8 cellular contexts compared by ENCODE assay signal in the genomic region with DNA sequence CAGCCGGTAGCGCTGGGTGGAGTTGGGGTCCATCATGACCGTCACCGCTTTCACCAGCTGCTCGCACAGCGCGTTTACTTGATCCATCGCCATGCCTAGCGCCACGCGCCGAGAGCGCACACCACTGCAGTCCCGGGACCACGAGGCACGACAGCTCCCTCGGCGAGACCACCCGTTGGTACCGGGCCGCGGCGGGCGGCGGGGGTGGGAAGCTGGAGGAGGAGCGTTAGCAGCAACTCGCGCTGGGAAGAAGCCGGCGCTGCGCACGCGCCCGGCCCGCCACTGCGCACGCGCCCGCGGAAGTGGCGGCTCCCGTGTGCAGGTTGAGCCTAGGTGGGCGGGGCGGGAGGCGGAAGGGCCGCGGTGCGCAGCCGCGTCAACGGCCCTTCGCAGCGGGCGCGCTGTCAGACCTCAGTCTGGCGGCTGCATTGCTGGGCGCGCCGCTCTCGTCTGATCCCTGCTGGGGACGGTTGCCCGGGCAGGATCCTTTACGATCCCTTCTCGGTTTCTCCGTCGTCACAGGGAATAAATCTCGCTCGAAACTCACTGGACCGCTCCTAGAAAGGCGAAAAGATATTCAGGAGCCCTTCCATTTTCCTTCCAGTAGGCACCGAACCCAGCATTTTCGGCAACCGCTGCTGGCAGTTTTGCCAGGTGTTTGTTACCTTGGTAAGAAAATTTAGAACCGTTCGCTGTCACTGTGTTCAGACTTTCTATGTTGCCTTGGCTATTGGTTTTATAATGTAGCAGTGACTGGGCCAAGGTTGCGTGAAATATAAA. TPM values are rescaled to one million over a fixed set of nuclear protein-coding genes. Genes with fewer than 3 reads are reported as not detected.
A peak's percentile ranks its signal among the peaks of the same experiment; 100 is the strongest.
DNase-seq lines count a peak whose midpoint lies in the region; ATAC-seq and TF ChIP-seq lines count a peak whose summit lies in the region.

A gene (plus strand): TSS at position 414 of the 780 bp plus-strand sequence. CDS start 6,135 bp downstream, outside the sequence.
A gene (minus strand): TSS at position 267 of the 780 bp plus-strand sequence. CDS start 174 bp downstream, at position 93.

- H3K9me3 ChIP-seq in esophagus (ENCODE audit: control insufficient read depth in 2 of 2, insufficient read depth in 1 of 2, low read depth in 1 of 2, low read length in 1 of 2) (no peaks in the 10 kb centered on the region), mucosa of stomach (ENCODE audit: control insufficient read depth, low read length) (no peaks in the 10 kb centered on the region)

- H3K4me3 ChIP-seq in esophagus (ENCODE audit: low read depth in 1 of 2, low read length in 2 of 2) (peak within 1 kb of the TSS; percentile 75 to 96), mucosa of stomach (ENCODE audit: low read length) (peak within 1 kb of the TSS; percentile 67)

- peaks cover 0 to 2% of the 10 kb centered on the region in 2 donors for H3K36me3 ChIP-seq in esophagus (ENCODE audit: control insufficient read depth in 2 of 2, insufficient read depth in 2 of 2, low read length in 1 of 2)
- H3K36me3 ChIP-seq in mucosa of stomach (ENCODE audit: control insufficient read depth, insufficient read depth, low read length) = no peaks in the 10 kb centered on the region

- peak within 1 kb of the TSS; percentile 91 for H3K27ac Mint-ChIP-seq in activated T-cell treated with anti-CD3 and anti-CD28 coated beads, Interleukin-2, amount 50 U/mL, for 24 hours

- peak within 1 kb of the TSS; percentile 95 for H3K4me3 Mint-ChIP-seq in activated T-cell treated with anti-CD3 and anti-CD28 coated beads, Interleukin-2, amount 50 U/mL, for 24 hours

- no peaks in the 10 kb centered on the region for H3K9me3 Mint-ChIP-seq in activated T-cell treated with anti-CD3 and anti-CD28 coated beads, Interleukin-2, amount 50 U/mL, for 24 hours

- 0% methylated on average over 73 to 76 of the region's 76 CpGs for WGBS in esophagus, 2 donors

- ATAC-seq in GM21723 (IDR thresholded peaks at IDR 0.05; ENCODE audit: unreplicated experiment) = peak; percentile 89

- H3K36me3 Mint-ChIP-seq in activated T-cell treated with anti-CD3 and anti-CD28 coated beads, Interleukin-2, amount 50 U/mL, for 24 hours (ENCODE audit: low read depth) = peaks cover 67% of the 10 kb centered on the region

- DNase-seq in DMS53 (lab: John Stamatoyannopoulos, UW) = peak; percentile 97
- peak; percentile 87 for DNase-seq in KG1 (lab: John Stamatoyannopoulos, UW)
- DNase-seq in activated T-cell treated with anti-CD3 and anti-CD28 coated beads, Interleukin-2, amount 50 U/mL, for 24 hours = peak; percentile 93
- peak; percentile 92 for DNase-seq in stimulated activated CD8-positive, alpha-beta memory T cell treated with anti-CD3 and anti-CD28 coated beads, Interleukin-4, amount 100 ng/mL, for 48 hours

- H3K4me1 Mint-ChIP-seq in activated T-cell treated with anti-CD3 and anti-CD28 coated beads, Interleukin-2, amount 50 U/mL, for 24 hours (ENCODE audit: low read depth) = peaks cover 49% of the 10 kb centered on the region

- no peaks in the 10 kb centered on the region for H3K27me3 ChIP-seq in esophagus (ENCODE audit: control insufficient read depth in 1 of 2, insufficient read depth in 2 of 2, low read length in 2 of 2)
- H3K27me3 ChIP-seq in mucosa of stomach (ENCODE audit: control insufficient read depth, insufficient read depth, low read length) = no peaks in the 10 kb centered on the region

- H3K4me1 ChIP-seq in esophagus (ENCODE audit: control insufficient read depth in 2 of 2, insufficient read depth in 2 of 2, low read length in 1 of 2) (no peaks in the 10 kb centered on the region), mucosa of stomach (ENCODE audit: control insufficient read depth, insufficient read depth, low read length) (peaks cover 6% of the 10 kb centered on the region)

- H3K27me3 Mint-ChIP-seq in activated T-cell treated with anti-CD3 and anti-CD28 coated beads, Interleukin-2, amount 50 U/mL, for 24 hours = no peaks in the 10 kb centered on the region

- peak within 1 kb of the TSS; percentile 71 for H3K9ac ChIP-seq in mucosa of stomach (ENCODE audit: low read length)

- H3K27ac ChIP-seq in esophagus (ENCODE audit: low read depth in 2 of 2, low read length in 1 of 2) = peak within 1 kb of the TSS; percentile 86 to 88

TF ChIP-seq in PFSK-1, 5 proteins besides CTCF, POLR2A, EP300 and RAD21:
- peak; percentile 62; the same call in 1 of the 2 replicates for TF ChIP-seq SIN3A (IDR thresholded peaks at IDR 0.05; ENCODE audit: borderline replicate concordance, insufficient read depth, low read length)
- TF ChIP-seq POLR2AphosphoS5 (IDR thresholded peaks at IDR 0.05; ENCODE audit: low read depth, low read length) = peak; percentile 98
- TF ChIP-seq FOXP2 (optimal IDR thresholded peaks at IDR 0.05; ENCODE audit: borderline replicate concordance, extremely low read depth, extremely low read length, insufficient read depth) = peak; percentile 49
- TF ChIP-seq TAF1 (IDR thresholded peaks at IDR 0.05; ENCODE audit: borderline replicate concordance, insufficient read depth, low read length) = peak; percentile 99
- TF ChIP-seq, protein P1, sequence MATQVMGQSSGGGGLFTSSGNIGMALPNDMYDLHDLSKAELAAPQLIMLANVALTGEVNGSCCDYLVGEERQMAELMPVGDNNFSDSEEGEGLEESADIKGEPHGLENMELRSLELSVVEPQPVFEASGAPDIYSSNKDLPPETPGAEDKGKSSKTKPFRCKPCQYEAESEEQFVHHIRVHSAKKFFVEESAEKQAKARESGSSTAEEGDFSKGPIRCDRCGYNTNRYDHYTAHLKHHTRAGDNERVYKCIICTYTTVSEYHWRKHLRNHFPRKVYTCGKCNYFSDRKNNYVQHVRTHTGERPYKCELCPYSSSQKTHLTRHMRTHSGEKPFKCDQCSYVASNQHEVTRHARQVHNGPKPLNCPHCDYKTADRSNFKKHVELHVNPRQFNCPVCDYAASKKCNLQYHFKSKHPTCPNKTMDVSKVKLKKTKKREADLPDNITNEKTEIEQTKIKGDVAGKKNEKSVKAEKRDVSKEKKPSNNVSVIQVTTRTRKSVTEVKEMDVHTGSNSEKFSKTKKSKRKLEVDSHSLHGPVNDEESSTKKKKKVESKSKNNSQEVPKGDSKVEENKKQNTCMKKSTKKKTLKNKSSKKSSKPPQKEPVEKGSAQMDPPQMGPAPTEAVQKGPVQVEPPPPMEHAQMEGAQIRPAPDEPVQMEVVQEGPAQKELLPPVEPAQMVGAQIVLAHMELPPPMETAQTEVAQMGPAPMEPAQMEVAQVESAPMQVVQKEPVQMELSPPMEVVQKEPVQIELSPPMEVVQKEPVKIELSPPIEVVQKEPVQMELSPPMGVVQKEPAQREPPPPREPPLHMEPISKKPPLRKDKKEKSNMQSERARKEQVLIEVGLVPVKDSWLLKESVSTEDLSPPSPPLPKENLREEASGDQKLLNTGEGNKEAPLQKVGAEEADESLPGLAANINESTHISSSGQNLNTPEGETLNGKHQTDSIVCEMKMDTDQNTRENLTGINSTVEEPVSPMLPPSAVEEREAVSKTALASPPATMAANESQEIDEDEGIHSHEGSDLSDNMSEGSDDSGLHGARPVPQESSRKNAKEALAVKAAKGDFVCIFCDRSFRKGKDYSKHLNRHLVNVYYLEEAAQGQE (IDR thresholded peaks at IDR 0.05; ENCODE audit: insufficient read depth in 1 of 2, low read depth in 2 of 2, low read length in 2 of 2) = peak in 1 of 2 experiments; percentile 62; a peak in 1 of 4 replicates

RNA-seq across cellular contexts. Expression of the first gene that starts in this region (rescaled TPM):
- 6.5 TPM for polyA plus RNA-seq in PFSK-1 (2012; ENCODE audit: insufficient read length, low read depth)
- polyA plus RNA-seq in esophagus = 1 to 10 TPM; 3.5 to 5.0 TPM

RNA-seq across cellular contexts. Expression of the second gene that starts in this region (rescaled TPM):
- 83.2 TPM for polyA plus RNA-seq in PFSK-1 (2012; ENCODE audit: insufficient read length, low read depth)
- 10 to 100 TPM; 10.1 to 14.3 TPM for polyA plus RNA-seq in esophagus

Comparison
In these comparisons a context has a peak if more than half of its experiments do, and no peak if none do; other contexts are left out.
1. Peak in every context shown above with its lines: DNase-seq, ATAC-seq, H3K4me3 ChIP-seq and H3K27ac ChIP-seq.